In genomic region chr18:66079401-66079800, GRCh38 we compare ENCODE assay signal across 22 cellular contexts.
"Had no signal": no experiment of that assay in that cellular context is flagged by ENCODE, and none has a peak within 500 bp of the region (broad histone marks: within the 10 kb centered on the region; RNA-seq: fewer than 3 reads in every experiment).

No MANE protein-coding gene starts in this region.

- DNase-seq: Kasumi-1, MM.1S, NCI-H1092 treated with DMSO at 0.1 percent for 48 hours, NCI-H1436, NCI-H187, NCI-H2029, NCI-H2081 treated with DMSO at 0.1 percent for 48 hours, NCI-H2171, NCI-H226, NCI-H446, NCI-H510A, NCI-H524 treated with DMSO at 0.1 percent for 48 hours, NCI-H69, NCI-H774, RPMI8226, SHP77 treated with DMSO at 0.1 percent for 48 hours, SJCRH30 had no signal

- H3K27ac Mint-ChIP-seq: IgD-negative memory B cell had no signal

- H3K27me3 ChIP-seq: SJCRH30 had no signal

- H3K9ac ChIP-seq: KMS-11 had no signal

- H3K27ac ChIP-seq: HL-60, KMS-11, SJCRH30 had no signal

- H3K4me1 ChIP-seq: SJCRH30 had no signal

- H3K4me3 Mint-ChIP-seq: IgD-negative memory B cell had no signal

- H3K4me2 ChIP-seq: KMS-11 had no signal

- ATAC-seq: K562, SK-N-SH treated with all-trans-retinoic acid at 6 μM for 48 hours had no signal

- H3K9me3 ChIP-seq: SJCRH30 had no signal

- H3K36me3 ChIP-seq: SJCRH30 had no signal

- H3K4me3 ChIP-seq: K562, SJCRH30 had no signal

- H3K36me3 Mint-ChIP-seq: IgD-negative memory B cell had no signal
